ENCODE assay signal across 23 cellular contexts in genomic region chr1:197595244-197595904, GRCh38.
DNase-seq lines count a peak whose midpoint lies in the region; TF ChIP-seq lines count a peak whose summit lies in the region.
"Had no signal": no experiment of that assay in that cellular context is flagged by ENCODE, and none has a peak within 500 bp of the region (broad histone marks: within the 10 kb centered on the region; RNA-seq: fewer than 3 reads in every experiment).

No MANE protein-coding gene starts in this region.

- DNase-seq in DMS 273 (lab: John Stamatoyannopoulos, UW; ENCODE audit: unreplicated experiment) = peak; percentile 12
- DNase-seq in DMS 273 treated with DMSO at 0.1 percent for 48 hours (lab: John Stamatoyannopoulos, UW) = no peak
- DNase-seq in NCI-H1105 treated with DMSO at 0.1 percent for 48 hours (lab: John Stamatoyannopoulos, UW) = peak; percentile 99
- DNase-seq in NCI-H774 (lab: John Stamatoyannopoulos, UW) = peak; percentile 31
- peak; percentile 51 to 80 for DNase-seq in erythroblast (lab: John Stamatoyannopoulos, UW)
- no peak for DNase-seq in RKO (ENCODE audit: low spot score)
- DNase-seq in stimulated activated CD4-positive, alpha-beta T cell treated with anti-CD3 and anti-CD28 coated beads, Interleukin-2, amount 100 ng/mL, for 48 hours = no peak
- no peak for DNase-seq in AG20443 (ENCODE audit: low spot score)
- DNase-seq: activated CD4-positive, alpha-beta T cell treated with anti-CD3 and anti-CD28 coated beads for 1 hour; activated CD8-positive, alpha-beta T cell treated with anti-CD3 and anti-CD28 coated beads, Interleukin-2, amount 10 ng/mL, durations not matched to agents 7 days and 5 days; activated naive CD4-positive, alpha-beta T cell; activated T-cell treated with anti-CD3 and anti-CD28 coated beads, Interleukin-2, amount 50 U/mL, for 1 hour; AML-193; amniotic stem cell; CD8-positive, alpha-beta T cell; DMS79; NCI-H1694; PC-3; retina; SIG-M5; stimulated activated CD4-positive, alpha-beta T cell treated with anti-CD3 and anti-CD28 coated beads, Interleukin-4, amount 100 ng/mL, for 24 hours; stimulated activated naive CD8-positive, alpha-beta T cell treated with anti-CD3 and anti-CD28 coated beads, Interleukin-15, Interleukin-2, amounts not matched to agents 100 U/mL and 50 U/mL, for 24 hours; T-cell had no signal

- TF ChIP-seq POLR2A in erythroblast (IDR thresholded peaks at IDR 0.05; ENCODE audit: low read length) = no peak

Comparison
In these comparisons a context has a peak if more than half of its experiments do, and no peak if none do; other contexts are left out.
1. DNase-seq: peak in DMS 273 (single experiment), NCI-H1105 treated with DMSO at 0.1 percent for 48 hours (single experiment), NCI-H774 (single experiment) and erythroblast (2 of 2); none in DMS 273 treated with DMSO at 0.1 percent for 48 hours (single experiment), RKO (single experiment), stimulated activated CD4-positive, alpha-beta T cell treated with anti-CD3 and anti-CD28 coated beads, Interleukin-2, amount 100 ng/mL, for 48 hours (0 of 2) and AG20443 (single experiment).